In genomic region chr12:40105265-40105514, GRCh38 we compare ENCODE assay signal across 8 cellular contexts. TPM values are rescaled to one million over a fixed set of nuclear protein-coding genes. Genes with fewer than 3 reads are reported as not detected.
DNase-seq lines count a peak whose midpoint lies in the region; ATAC-seq lines count a peak whose summit lies in the region.

No MANE protein-coding gene starts in this region.

- ATAC-seq in GM18907 (IDR thresholded peaks at IDR 0.05; ENCODE audit: unreplicated experiment) (peak; percentile 61), HG03060 (IDR thresholded peaks at IDR 0.05; ENCODE audit: low read depth, unreplicated experiment) (peak; percentile 17), left ventricle myocardium superior (peak; percentile 65), sciatic nerve (peak; percentile 27), GM21723 (IDR thresholded peaks at IDR 0.05; ENCODE audit: unreplicated experiment) (no peak)

- POLR2A ChIA-PET in activated CD4-positive, alpha-beta memory T cell treated with anti-CD3 and anti-CD28 coated beads, Interleukin-2, amount 10 ng/mL, durations not matched to agents 7 days and 5 days (lab: Charles Lee) = no interaction called here

- H3K27ac Mint-ChIP-seq in activated CD4-positive, alpha-beta memory T cell treated with anti-CD3 and anti-CD28 coated beads, Interleukin-2, amount 10 ng/mL, durations not matched to agents 7 days and 5 days = no peak overlapping the region

- CTCF ChIA-PET in activated CD4-positive, alpha-beta memory T cell treated with anti-CD3 and anti-CD28 coated beads, Interleukin-2, amount 10 ng/mL, durations not matched to agents 7 days and 5 days (lab: Charles Lee) = interaction anchor here (0.8 to 6.4 kb wide), 4 partner anchors 10 to 113 kb away, joined by 3 to 55 read pairs (median 4); no protein-coding TSS in a partner anchor

- peaks cover 31% of the 10 kb centered on the region for H3K27me3 Mint-ChIP-seq in activated CD4-positive, alpha-beta memory T cell treated with anti-CD3 and anti-CD28 coated beads, Interleukin-2, amount 10 ng/mL, durations not matched to agents 7 days and 5 days

- DNase-seq in activated CD4-positive, alpha-beta memory T cell treated with anti-CD3 and anti-CD28 coated beads, Interleukin-2, amount 10 ng/mL, durations not matched to agents 7 days and 5 days = no peak
- DNase-seq in left ventricle myocardium superior (no peak), sciatic nerve (ENCODE audit: low spot score) (peak; percentile 73), NCI-H2107 treated with DMSO at 0.1 percent for 48 hours (lab: John Stamatoyannopoulos, UW; ENCODE audit: unreplicated experiment) (no peak), DMS153 (lab: John Stamatoyannopoulos, UW) (no peak)

- intact Hi-C loops in left ventricle myocardium superior (cut with micrococcal nuclease) (loop anchor here (5.0 kb wide), 1 partner anchor 343 kb away; no protein-coding TSS in a partner anchor), sciatic nerve (cut with DNase I) (no loop called here)

- H3K4me3 Mint-ChIP-seq in activated CD4-positive, alpha-beta memory T cell treated with anti-CD3 and anti-CD28 coated beads, Interleukin-2, amount 10 ng/mL, durations not matched to agents 7 days and 5 days = peak overlapping the region; percentile 71

- no peaks in the 10 kb centered on the region for H3K9me3 Mint-ChIP-seq in activated CD4-positive, alpha-beta memory T cell treated with anti-CD3 and anti-CD28 coated beads, Interleukin-2, amount 10 ng/mL, durations not matched to agents 7 days and 5 days

- peaks cover 27% of the 10 kb centered on the region for H3K4me1 Mint-ChIP-seq in activated CD4-positive, alpha-beta memory T cell treated with anti-CD3 and anti-CD28 coated beads, Interleukin-2, amount 10 ng/mL, durations not matched to agents 7 days and 5 days

- H3K36me3 Mint-ChIP-seq in activated CD4-positive, alpha-beta memory T cell treated with anti-CD3 and anti-CD28 coated beads, Interleukin-2, amount 10 ng/mL, durations not matched to agents 7 days and 5 days (ENCODE audit: low read depth) = no peaks in the 10 kb centered on the region

RNA-seq across cellular contexts. Expression of gene SLC2A13, which starts 0.7 kb away (rescaled TPM):
- 1 to 10 TPM; 3.2 to 3.4 TPM for total RNA-seq in activated CD4-positive, alpha-beta memory T cell treated with anti-CD3 and anti-CD28 coated beads, Interleukin-2, amount 10 ng/mL, durations not matched to agents 7 days and 5 days
- total RNA-seq in left ventricle myocardium superior (6.2 TPM), sciatic nerve (12.7 TPM)
